17 cellular contexts compared by ENCODE assay signal in genomic region chr2:181850914-181851560, GRCh38. TPM values are rescaled to one million over a fixed set of nuclear protein-coding genes. Genes with fewer than 3 reads are reported as not detected.
DNase-seq lines count a peak whose midpoint lies in the region; ATAC-seq and TF ChIP-seq lines count a peak whose summit lies in the region.
"Had no signal": no experiment of that assay in that cellular context is flagged by ENCODE, and none has a peak within 500 bp of the region (broad histone marks: within the 10 kb centered on the region; RNA-seq: fewer than 3 reads in every experiment).

No MANE protein-coding gene starts in this region.

- POLR2A ChIA-PET in CD4-positive, alpha-beta memory T cell (lab: Charles Lee; ENCODE audit: partially characterized antibody): no interaction called here

- H3K27ac Mint-ChIP-seq in CD4-positive, alpha-beta memory T cell: no peak overlapping the region

- peaks cover 10 to 20% of the 10 kb centered on the region in 2 experiments for H3K4me1 ChIP-seq in neutrophil (ENCODE audit: control insufficient read depth in 1 of 2, insufficient read depth in 1 of 2, low read depth in 1 of 2, low read length in 1 of 2)
- no peaks in the 10 kb centered on the region for H3K4me1 ChIP-seq in CD4-positive, alpha-beta memory T cell (ENCODE audit: insufficient read depth, low read length)

- H3K27me3 Mint-ChIP-seq in CD4-positive, alpha-beta memory T cell: peaks cover 2 to 4% of the 10 kb centered on the region in 2 donors

- H3K9me3 ChIP-seq in neutrophil: no peaks in the 10 kb centered on the region
- no peaks in the 10 kb centered on the region for H3K9me3 ChIP-seq in CD4-positive, alpha-beta memory T cell (ENCODE audit: control insufficient read depth in 1 of 2, low read length in 2 of 2)
- H3K9me3 ChIP-seq: ovary, thyroid gland had no signal

- peak overlapping the region; percentile 57 for H3K27ac ChIP-seq in neutrophil
- H3K27ac ChIP-seq in CD4-positive, alpha-beta memory T cell (ENCODE audit: low read depth, low read length): no peak overlapping the region
- H3K27ac ChIP-seq: cardiac muscle cell, ovary, thyroid gland had no signal

- no peak overlapping the region for H3K4me3 Mint-ChIP-seq in CD4-positive, alpha-beta memory T cell

- H3K36me3 Mint-ChIP-seq in CD4-positive, alpha-beta memory T cell: no peaks in the 10 kb centered on the region

- no peaks in the 10 kb centered on the region for H3K9me3 Mint-ChIP-seq in CD4-positive, alpha-beta memory T cell

- no peaks in the 10 kb centered on the region for H3K27me3 ChIP-seq in neutrophil
- no peaks in the 10 kb centered on the region for H3K27me3 ChIP-seq in CD4-positive, alpha-beta memory T cell (ENCODE audit: insufficient read depth, low read length)
- H3K27me3 ChIP-seq: ovary, thyroid gland had no signal

- TF ChIP-seq CTCF in neutrophil (IDR thresholded peaks at IDR 0.05): no peak

- DNase-seq in NOMO-1 treated with DMSO at 0.1 percent for 48 hours (lab: John Stamatoyannopoulos, UW; ENCODE audit: unreplicated experiment) (peak; percentile 92), kidney glomerular epithelial cell (lab: John Stamatoyannopoulos, UW) (no peak), DMS 273 (lab: John Stamatoyannopoulos, UW; ENCODE audit: unreplicated experiment) (no peak)
- DNase-seq in activated naive CD4-positive, alpha-beta T cell treated with Interleukin-2 at 50 U/mL for 16 hours: no peak
- no peak for DNase-seq in CD4-positive, alpha-beta memory T cell
- DNase-seq: activated CD4-positive, alpha-beta T cell treated with anti-CD3 and anti-CD28 coated beads, Interleukin-2, amount 50 U/mL, for 4 hours; activated effector memory CD4-positive, alpha-beta T cell treated with Interleukin-2 at 50 U/mL for 16 hours; erythroblast; hippocampal formation; left ventricle myocardium superior; NCI-H2171; ovary; thyroid gland had no signal

- ATAC-seq in GM18873 (IDR thresholded peaks at IDR 0.05; ENCODE audit: low FRiP score, unreplicated experiment) (peak; percentile 46), HG02973 (IDR thresholded peaks at IDR 0.05; ENCODE audit: unreplicated experiment) (peak; percentile 58)
- ATAC-seq: left ventricle myocardium superior had no signal

- CTCF ChIA-PET in CD4-positive, alpha-beta memory T cell (lab: Charles Lee; ENCODE audit: partially characterized antibody): no interaction called here

- intact Hi-C loops in CD4-positive, alpha-beta memory T cell (cut with micrococcal nuclease): no loop called here

- H3K4me1 Mint-ChIP-seq in CD4-positive, alpha-beta memory T cell: peaks cover 0 to 2% (median 0%) of the 10 kb centered on the region in 4 donors

- no peak overlapping the region for H3K4me3 ChIP-seq in neutrophil (ENCODE audit: low read depth in 1 of 2, low read length in 1 of 2)
- H3K4me3 ChIP-seq in CD4-positive, alpha-beta memory T cell (ENCODE audit: low read length in 2 of 2): no peak overlapping the region
- H3K4me3 ChIP-seq: cardiac muscle cell, ovary, thyroid gland had no signal

- no peaks in the 10 kb centered on the region for H3K36me3 ChIP-seq in neutrophil
- H3K36me3 ChIP-seq in CD4-positive, alpha-beta memory T cell (ENCODE audit: insufficient read depth, low read length): no peaks in the 10 kb centered on the region
- H3K36me3 ChIP-seq: cardiac muscle cell, ovary, thyroid gland had no signal

RNA-seq across cellular contexts. Expression of gene ITPRID2, which starts 40.5 kb away (rescaled TPM):
- total RNA-seq in CD4-positive, alpha-beta memory T cell: 10 to 100 TPM; 30.8 to 38.8 TPM
- 1 to 10 TPM; 3.8 to 7.0 TPM for polyA plus RNA-seq in CD4-positive, alpha-beta memory T cell
